In the genomic region with DNA sequence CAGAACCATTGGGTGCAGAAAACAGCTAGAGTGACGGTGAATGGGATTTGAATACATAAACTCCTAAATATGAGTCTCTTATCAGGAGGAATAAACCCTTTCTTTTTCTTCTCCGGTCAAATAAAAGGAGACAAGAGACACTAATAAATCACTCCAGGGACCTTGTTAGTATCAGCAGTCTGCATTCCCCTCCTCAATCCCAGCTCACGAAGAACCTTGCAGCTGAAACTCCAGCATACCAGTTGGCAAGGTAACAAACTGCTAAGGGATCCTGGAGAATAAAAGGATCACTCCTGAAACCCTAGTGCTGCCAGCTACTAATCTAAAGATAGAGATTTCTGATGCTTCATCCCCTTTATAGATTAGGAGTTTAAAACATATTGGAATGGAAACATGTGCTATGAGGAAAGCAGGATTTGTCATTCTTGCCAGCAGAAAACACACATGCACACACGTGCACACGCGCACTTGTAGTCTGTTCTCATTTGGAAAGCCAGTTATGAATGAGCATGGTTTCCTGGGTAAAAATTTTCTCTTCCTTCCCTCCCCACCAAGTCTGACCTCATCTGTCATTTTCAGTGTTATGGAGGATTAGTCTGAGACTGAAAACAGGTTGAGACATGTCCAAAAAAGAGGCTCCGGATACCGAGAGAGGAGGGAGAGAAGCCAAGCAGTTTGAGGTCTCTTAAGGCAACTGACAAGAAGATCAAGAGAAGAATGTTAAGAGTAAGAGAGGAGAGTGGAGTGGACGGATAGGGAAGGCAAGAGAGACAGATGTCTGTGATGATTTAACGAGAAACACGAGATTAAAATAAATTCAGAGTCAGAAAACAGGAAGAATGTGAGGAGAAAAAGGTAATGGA, we compare ENCODE assay signal across 8 cellular contexts. TPM values are rescaled to one million over a fixed set of nuclear protein-coding genes. Genes with fewer than 3 reads are reported as not detected.
DNase-seq lines count a peak whose midpoint lies in the region; ATAC-seq, FAIRE-seq and TF ChIP-seq lines count a peak whose summit lies in the region.

No MANE protein-coding gene starts in this region.

- ATAC-seq in CD8-positive, alpha-beta T cell = peak; percentile 24
- ATAC-seq in GM18909 (IDR thresholded peaks at IDR 0.05; ENCODE audit: poor library complexity, unreplicated experiment) = peak; percentile 64
- peak; percentile 68 for ATAC-seq in HG03095 (IDR thresholded peaks at IDR 0.05; ENCODE audit: unreplicated experiment)
- no peak for ATAC-seq in Panc1

- no peak overlapping the region for H2BK120ac ChIP-seq in H1 (replicated peaks; ENCODE audit: low read depth, low read length)

- no peak overlapping the region for H3K4ac ChIP-seq in H1 (replicated peaks; ENCODE audit: insufficient read length, low read depth, low read length)

- no peak for DNase-seq in CD8-positive, alpha-beta T cell
- no peak for DNase-seq in Panc1 (ENCODE audit: low read depth, low spot score)
- no peak for DNase-seq in H1 (ENCODE audit: low read depth in 1 of 2, low spot score in 2 of 2)
- DNase-seq in uterus = no peak
- no peak for DNase-seq in iPS-NIHi7 (ENCODE audit: extremely low spot score)
- no peak for DNase-seq in activated gamma-delta T cell (lab: John Stamatoyannopoulos, UW)

- peaks cover 34% of the 10 kb centered on the region for H3K4me1 Mint-ChIP-seq in CD8-positive, alpha-beta T cell (ENCODE audit: low read depth)

- no peak overlapping the region for H4K5ac ChIP-seq in H1 (ENCODE audit: insufficient read length, low read depth, low read length)

- TF ChIP-seq EP300 in H1 (IDR thresholded peaks at IDR 0.05; ENCODE audit: borderline replicate concordance in 1 of 2, low read depth in 2 of 2, low read length in 2 of 2) = no peak

- H2BK15ac ChIP-seq in H1 (ENCODE audit: low read length) = no peak overlapping the region

- H3K9me3 Mint-ChIP-seq in CD8-positive, alpha-beta T cell = no peaks in the 10 kb centered on the region

- no peaks in the 10 kb centered on the region for H3K27me3 Mint-ChIP-seq in CD8-positive, alpha-beta T cell (ENCODE audit: low read depth)

- H2AK5ac ChIP-seq in H1 (ENCODE audit: low read depth, low read length) = no peak overlapping the region

- H3K23ac ChIP-seq in H1 (ENCODE audit: insufficient read length) = no peak overlapping the region

- no peak for FAIRE-seq in H1 (lab: Jason Lieb, UNC)

- H3K79me1 ChIP-seq in H1 (ENCODE audit: low read depth, low read length) = no peaks in the 10 kb centered on the region

- H3K9me3 ChIP-seq in CD8-positive, alpha-beta T cell (ENCODE audit: low read length) = no peaks in the 10 kb centered on the region
- H3K9me3 ChIP-seq in Panc1 (ENCODE audit: control insufficient read depth, insufficient read depth, low read depth, low read length) (no peaks in the 10 kb centered on the region), H1 (ENCODE audit: insufficient read depth in 2 of 2, low read depth in 1 of 2, low read length in 1 of 2) (no peaks in the 10 kb centered on the region), uterus (no peaks in the 10 kb centered on the region)

- in situ Hi-C loops in Panc1 (cut with HindIII; ENCODE audit: low pct_unique_long_range_greater_than_20kb, low sequenced_read_pairs) = no loop called here

- H4K8ac ChIP-seq in H1 (ENCODE audit: extremely low read depth, insufficient read depth, low read length) = no peak overlapping the region

- no peak overlapping the region for H3K18ac ChIP-seq in H1 (ENCODE audit: extremely low read depth, low read length)

- no peaks in the 10 kb centered on the region for H4K20me1 ChIP-seq in H1 (replicated peaks in 1 of 2; ENCODE audit: control insufficient read depth in 1 of 2, insufficient read depth in 2 of 2, low read length in 2 of 2)

- intact Hi-C loops in CD8-positive, alpha-beta T cell (cut with DNase I, micrococcal nuclease) = loop anchor here (5.0 to 10.0 kb wide), 2 partner anchors 1145 to 1222 kb away; a partner anchor contains a TSS
- intact Hi-C loops in Panc1 (cut with micrococcal nuclease; ENCODE audit: unreplicated experiment) = no loop called here
- intact Hi-C loops in uterus (cut with DNase I; ENCODE audit: low total_unique reads) = no loop called here

- H2AFZ ChIP-seq in H1 (ENCODE audit: low read length) = no peak overlapping the region

- CTCF ChIA-PET in CD8-positive, alpha-beta T cell (lab: Charles Lee) = interaction anchor here (1.1 to 4.4 kb wide), 4 partner anchors 9 to 67 kb away, joined by 3 to 19 read pairs (median 6); no protein-coding TSS in a partner anchor
- CTCF ChIA-PET in Panc1 (lab: Charles Lee) = no interaction called here
- CTCF ChIA-PET in H1 (lab: Charles Lee; ENCODE audit: partially characterized antibody) = interaction anchor here (1.0 to 12.3 kb wide), 8 partner anchors 15 to 218 kb away, joined by 3 to 115 read pairs (median 4); no protein-coding TSS in a partner anchor

- WGBS in H1 (ENCODE audit: extremely low coverage in 1 of 2, insufficient coverage in 1 of 2, insufficient read length in 1 of 2, insufficient replicate concordance in 2 of 2, low coverage in 1 of 2, low lambda C conversion rate in 2 of 2, missing lambda C conversion rate in 1 of 2), 2 experiments = 54% methylated on average over 11 of the region's 11 CpGs; no CpG with 5 or more reads in 1 of the 2 experiments

- no peak overlapping the region for H3K9ac ChIP-seq in H1 (replicated peaks in 1 of 4; ENCODE audit: extremely low read depth in 1 of 4, low read depth in 3 of 4, low read length in 3 of 4)

- peak overlapping the region; percentile 35; the same call in 1 of the 2 replicates for H2BK12ac ChIP-seq in H1 (ENCODE audit: low read depth, low read length)

- H2BK5ac ChIP-seq in H1 (ENCODE audit: low read depth, low read length) = no peak overlapping the region; the same call in 1 of the 2 replicates

- H3K4me3 Mint-ChIP-seq in CD8-positive, alpha-beta T cell = no peak overlapping the region

- H3K36me3 ChIP-seq in CD8-positive, alpha-beta T cell (ENCODE audit: insufficient read depth, low read length) = no peaks in the 10 kb centered on the region
- H3K36me3 ChIP-seq in Panc1 (ENCODE audit: control insufficient read depth, insufficient read depth, low read length) = no peaks in the 10 kb centered on the region
- H3K36me3 ChIP-seq in H1 (ENCODE audit: control insufficient read depth in 2 of 4, insufficient read depth in 4 of 4, low read length in 3 of 4) = no peaks in the 10 kb centered on the region
- no peaks in the 10 kb centered on the region for H3K36me3 ChIP-seq in uterus

- BruUV-seq in Panc1 (replicated peaks; lab: Mats Ljungman, UMichigan) = no TSS peak

- POLR2A ChIA-PET in CD8-positive, alpha-beta T cell (lab: Charles Lee) = interaction anchor here (0.5 to 3.4 kb wide), 3 partner anchors 9 to 64 kb away, joined by 3 to 18 read pairs (median 5); no protein-coding TSS in a partner anchor
- POLR2A ChIA-PET in Panc1 (lab: Charles Lee) (interaction anchor here (0.6 kb wide), 1 partner anchor 70 kb away, joined by 5 read pairs; no protein-coding TSS in a partner anchor), H1 (lab: Charles Lee; ENCODE audit: partially characterized antibody) (interaction anchor here (1.0 to 14.2 kb wide), 8 partner anchors 10 to 45 kb away, joined by 3 to 253 read pairs (median 4); a partner anchor contains a TSS)

- H3K4me1 ChIP-seq in CD8-positive, alpha-beta T cell (ENCODE audit: insufficient read depth, low read length) = peaks cover 18% of the 10 kb centered on the region
- H3K4me1 ChIP-seq in Panc1 (ENCODE audit: control insufficient read depth, insufficient read depth, low read length) = peaks cover 88% of the 10 kb centered on the region
- peaks cover 22 to 60% (median 35%) of the 10 kb centered on the region in 4 experiments for H3K4me1 ChIP-seq in H1 (replicated peaks in 1 of 4; ENCODE audit: control insufficient read depth in 3 of 4, insufficient read depth in 4 of 4, low read length in 3 of 4)
- H3K4me1 ChIP-seq in uterus = peaks cover 9 to 12% of the 10 kb centered on the region in 2 donors

- H4K91ac ChIP-seq in H1 (replicated peaks; ENCODE audit: insufficient read length, low read length) = no peak overlapping the region

- H3K27ac Mint-ChIP-seq in CD8-positive, alpha-beta T cell = peak overlapping the region; percentile 22

- H2BK20ac ChIP-seq in H1 (ENCODE audit: low read length) = no peak overlapping the region

- no peaks in the 10 kb centered on the region for H3K79me2 ChIP-seq in H1 (ENCODE audit: control insufficient read depth in 1 of 2, insufficient read depth in 2 of 2, low read length in 2 of 2)

- H3K56ac ChIP-seq in H1 (replicated peaks; ENCODE audit: insufficient read length, low read depth, low read length) = no peak overlapping the region

- TF ChIP-seq RAD21 in H1 (IDR thresholded peaks at IDR 0.05 in 1 of 2, conservative IDR thresholded peaks at IDR 0.05 in 1 of 2; ENCODE audit: low read depth in 2 of 2, low read length in 2 of 2) = no peak

- H3K27me3 ChIP-seq in CD8-positive, alpha-beta T cell (ENCODE audit: insufficient read depth, low read length) = no peaks in the 10 kb centered on the region
- no peaks in the 10 kb centered on the region for H3K27me3 ChIP-seq in Panc1 (ENCODE audit: control insufficient read depth, insufficient read depth, low read length)
- H3K27me3 ChIP-seq in H1 (replicated peaks in 1 of 4; ENCODE audit: control insufficient read depth in 3 of 4, extremely low read depth in 1 of 4, insufficient read depth in 3 of 4, low read length in 3 of 4) = peaks cover 3 to 35% (median 21%) of the 10 kb centered on the region in 4 experiments; a peak in 6 of 7 replicates
- no peaks in the 10 kb centered on the region for H3K27me3 ChIP-seq in uterus

- TF ChIP-seq POLR2A in H1 (IDR thresholded peaks at IDR 0.05; ENCODE audit: control extremely low read depth in 1 of 2, low read depth in 2 of 2, low read length in 2 of 2) (no peak), uterus (IDR thresholded peaks at IDR 0.05) (no peak)

- no peak overlapping the region for H3K4me3 ChIP-seq in CD8-positive, alpha-beta T cell (ENCODE audit: low read depth, low read length)
- H3K4me3 ChIP-seq in Panc1 (ENCODE audit: low read depth in 2 of 2, low read length in 2 of 2) (no peak overlapping the region), H1 (ENCODE audit: extremely low read depth in 1 of 4, insufficient read depth in 2 of 4, low read depth in 3 of 4, low read length in 4 of 4) (peak overlapping the region in 1 of 4 experiments; percentile 60; a peak in 1 of 8 replicates), uterus (no peak overlapping the region)

- no peak for TF ChIP-seq CTCF in CD8-positive, alpha-beta T cell (IDR thresholded peaks at IDR 0.05)
- TF ChIP-seq CTCF in Panc1 (IDR thresholded peaks at IDR 0.05) (no peak), H1 (IDR thresholded peaks at IDR 0.05; ENCODE audit: control extremely low read depth in 1 of 3, insufficient read depth in 1 of 3, low read depth in 1 of 3, low read length in 3 of 3) (no peak), uterus (IDR thresholded peaks at IDR 0.05) (no peak)

- H3K36me3 Mint-ChIP-seq in CD8-positive, alpha-beta T cell = peaks cover 4% of the 10 kb centered on the region

- no peak overlapping the region for H3K27ac ChIP-seq in CD8-positive, alpha-beta T cell (ENCODE audit: low read depth, low read length)
- H3K27ac ChIP-seq in Panc1 (ENCODE audit: low read length) (peak overlapping the region; percentile 92), H1 (ENCODE audit: low read depth, low read length) (no peak overlapping the region), uterus (peak overlapping the region; percentile 46 to 52)

- H3K14ac ChIP-seq in H1 (ENCODE audit: insufficient read length) = no peak overlapping the region

- H3K4me2 ChIP-seq in H1 (ENCODE audit: insufficient read depth in 1 of 2, low read depth in 2 of 2, low read length in 2 of 2) = peak overlapping the region; percentile 54 to 87

- peaks cover 8% of the 10 kb centered on the region for H3K23me2 ChIP-seq in H1 (ENCODE audit: low read depth, low read length)

RNA-seq across cellular contexts. Expression of a gene that starts 10.9 kb away (rescaled TPM):
- 10 to 100 TPM; 74.7 to 76.6 TPM for total RNA-seq in CD8-positive, alpha-beta T cell
- total RNA-seq in Panc1 (2021; ENCODE audit: unreplicated experiment) = 20.4 TPM
- polyA plus RNA-seq in Panc1 (2012; ENCODE audit: insufficient read length) = 14.2 TPM
- 7.1 and 7.7 TPM in 2 replicates for total RNA-seq in H1 (2021; fragmentation: NEBNext Ultra II Directional; extraction: Animal tissue kit (Norgen Biotek cat#: 25700))
- 3.5 and 4.3 TPM in 2 replicates for polyA plus RNA-seq in H1 (2011; rRNA removed)
- polyA plus RNA-seq in H1 (2011; cell fraction: cytosol; rRNA removed) = 5.5 TPM
- polyA plus RNA-seq in H1 (2011; cell fraction: nucleus; rRNA removed) = 6.0 TPM
- polyA plus RNA-seq in H1 (2012, experiment 1 of 2) = 7.1 to 7.5 TPM (median 7.2 TPM) in 4 replicates
- 6.3 TPM for polyA plus RNA-seq in H1 (2012, experiment 2 of 2)
- 3.4 TPM for polyA plus RNA-seq in H1 (2013, experiment 1 of 2)
- polyA plus RNA-seq in H1 (2013, experiment 2 of 2) = 3.4 TPM
- polyA minus RNA-seq in H1 (2011; rRNA and poly(A)+ RNA removed) = 3.2 and 4.0 TPM in 2 replicates
- 6.9 TPM for polyA minus RNA-seq in H1 (2011; cell fraction: cytosol; rRNA and poly(A)+ RNA removed)
- 14.5 TPM for polyA minus RNA-seq in H1 (2011; cell fraction: nucleus; rRNA and poly(A)+ RNA removed)
- total RNA-seq in uterus = 10 to 100 TPM; 19.4 to 34.8 (median 24.2) TPM

Comparison
In these comparisons a context has a peak if more than half of its experiments do, and no peak if none do; other contexts are left out.
1. H3K27ac ChIP-seq: peak in Panc1 (single experiment) and uterus (2 of 2); none in CD8-positive, alpha-beta T cell (single experiment) and H1 (single experiment).
2. intact Hi-C loops: an anchor here in CD8-positive, alpha-beta T cell (5.0 to 10.0 kb wide); none called in Panc1 and uterus.